Comparison of ENCODE assay signal across 8 cellular contexts in genomic region chr7:73647725-73648592, GRCh38. TPM values are rescaled to one million over a fixed set of nuclear protein-coding genes. Genes with fewer than 3 reads are reported as not detected.
A peak's percentile ranks its signal among the peaks of the same experiment; 100 is the strongest.
DNase-seq lines count a peak whose midpoint lies in the region; ATAC-seq and TF ChIP-seq lines count a peak whose summit lies in the region.

No MANE protein-coding gene starts in this region.

- no peak overlapping the region for H2AFZ ChIP-seq in osteoblast (ENCODE audit: low read length)

- peaks cover 7% of the 10 kb centered on the region for H3K4me1 Mint-ChIP-seq in activated B cell treated with CpG ODN at 0.5 μM for 24 hours

- no peak overlapping the region for H3K27ac Mint-ChIP-seq in activated B cell treated with CpG ODN at 0.5 μM for 24 hours

- no peaks in the 10 kb centered on the region for H3K79me2 ChIP-seq in osteoblast (ENCODE audit: insufficient read depth, low read length)

- TF ChIP-seq POLR2A in erythroblast (IDR thresholded peaks at IDR 0.05; ENCODE audit: low read length) = no peak

- no peaks in the 10 kb centered on the region for H3K9me3 Mint-ChIP-seq in activated B cell treated with CpG ODN at 0.5 μM for 24 hours

- H3K4me3 ChIP-seq in osteoblast (ENCODE audit: insufficient read depth, low read length) = peak overlapping the region; percentile 40

- peak; percentile 50 for DNase-seq in stimulated activated CD4-positive, alpha-beta T cell treated with anti-CD3 and anti-CD28 coated beads, Interleukin-15, amount 100 ng/mL, for 24 hours
- DNase-seq in stimulated activated CD4-positive, alpha-beta T cell treated with anti-CD3 and anti-CD28 coated beads, Interleukin-2, amount 100 ng/mL, for 48 hours = no peak
- no peak for DNase-seq in activated B cell treated with CpG ODN at 0.5 μM for 24 hours
- DNase-seq in erythroblast (lab: John Stamatoyannopoulos, UW) = peak; percentile 19 to 21
- DNase-seq in osteoblast (ENCODE audit: insufficient read length, low spot score, missing footprints) = peak; percentile 92
- DNase-seq in T1000 (lab: John Stamatoyannopoulos, UW) = no peak
- no peak for DNase-seq in MV-4-11 (lab: John Stamatoyannopoulos, UW)

- H3K27me3 Mint-ChIP-seq in activated B cell treated with CpG ODN at 0.5 μM for 24 hours = peaks cover 57% of the 10 kb centered on the region

- no peaks in the 10 kb centered on the region for H3K9me3 ChIP-seq in osteoblast (ENCODE audit: low read depth, low read length)

- TF ChIP-seq CTCF in activated B cell treated with CpG ODN at 0.5 μM for 24 hours (IDR thresholded peaks at IDR 0.05) (no peak), osteoblast (IDR thresholded peaks at IDR 0.05; ENCODE audit: extremely low read depth, low read depth, low read length) (no peak)

- intact Hi-C loops in activated B cell treated with CpG ODN at 0.5 μM for 24 hours (cut with micrococcal nuclease) = loop anchor here (2.0 kb wide), 1 partner anchor 77 kb away; no protein-coding TSS in a partner anchor

- H3K36me3 Mint-ChIP-seq in activated B cell treated with CpG ODN at 0.5 μM for 24 hours (ENCODE audit: low read depth) = no peaks in the 10 kb centered on the region

- peak overlapping the region; percentile 55 for H3K4me2 ChIP-seq in osteoblast (ENCODE audit: insufficient read depth, low read length)

- peak; percentile 71 for ATAC-seq in activated B cell treated with CpG ODN at 0.5 μM for 24 hours (ENCODE audit: low read depth)
- no peak for ATAC-seq in HG03342 (IDR thresholded peaks at IDR 0.05; ENCODE audit: unreplicated experiment)

- H4K20me1 ChIP-seq in osteoblast (ENCODE audit: insufficient read depth, low read length) = no peaks in the 10 kb centered on the region

- H3K27ac ChIP-seq in osteoblast (ENCODE audit: low read depth, low read length) = no peak overlapping the region

- peak overlapping the region; percentile 50 for H3K4me3 Mint-ChIP-seq in activated B cell treated with CpG ODN at 0.5 μM for 24 hours

- H3K4me1 ChIP-seq in osteoblast (ENCODE audit: insufficient read depth, low read length) = no peaks in the 10 kb centered on the region

- CTCF ChIA-PET in activated B cell treated with CpG ODN at 0.5 μM for 24 hours (lab: Charles Lee) = no interaction called here

- POLR2A ChIA-PET in activated B cell treated with CpG ODN at 0.5 μM for 24 hours (lab: Charles Lee) = no interaction called here

- no peaks in the 10 kb centered on the region for H3K36me3 ChIP-seq in osteoblast (ENCODE audit: insufficient read depth, low read length)

- H3K27me3 ChIP-seq in osteoblast (ENCODE audit: insufficient read depth, low read length) = peaks cover 54% of the 10 kb centered on the region

RNA-seq across cellular contexts. Expression of gene VPS37D, which starts 19.7 kb away (rescaled TPM):
- total RNA-seq in activated B cell treated with CpG ODN at 0.5 μM for 24 hours (0.17 and 0.24 TPM in 2 replicates), osteoblast (5.8 and 5.9 TPM in 2 replicates)

RNA-seq across cellular contexts. Expression of gene MLXIPL, which starts 23.6 kb away (rescaled TPM):
- total RNA-seq in activated B cell treated with CpG ODN at 0.5 μM for 24 hours (not detected in 2 replicates), osteoblast (0.29 and 0.72 TPM in 2 replicates)

RNA-seq across cellular contexts. Expression of gene DNAJC30, which starts 35.3 kb away (rescaled TPM):
- total RNA-seq in activated B cell treated with CpG ODN at 0.5 μM for 24 hours = 13.7 and 14.2 TPM in 2 replicates
- total RNA-seq in osteoblast = 2.9 TPM in 2 replicates

RNA-seq across cellular contexts. Expression of gene BUD23, which starts 35.4 kb away (rescaled TPM):
- total RNA-seq in activated B cell treated with CpG ODN at 0.5 μM for 24 hours (69.0 and 74.8 TPM in 2 replicates), osteoblast (33.9 and 36.9 TPM in 2 replicates)

Comparison
In these comparisons a context has a peak if more than half of its experiments do, and no peak if none do; other contexts are left out.
1. DNase-seq: peak in stimulated activated CD4-positive, alpha-beta T cell treated with anti-CD3 and anti-CD28 coated beads, Interleukin-15, amount 100 ng/mL, for 24 hours (single experiment), erythroblast (2 of 2) and osteoblast (single experiment); none in stimulated activated CD4-positive, alpha-beta T cell treated with anti-CD3 and anti-CD28 coated beads, Interleukin-2, amount 100 ng/mL, for 48 hours (0 of 2), activated B cell treated with CpG ODN at 0.5 μM for 24 hours (single experiment), T1000 (single experiment) and MV-4-11 (single experiment).